In the genomic region with DNA sequence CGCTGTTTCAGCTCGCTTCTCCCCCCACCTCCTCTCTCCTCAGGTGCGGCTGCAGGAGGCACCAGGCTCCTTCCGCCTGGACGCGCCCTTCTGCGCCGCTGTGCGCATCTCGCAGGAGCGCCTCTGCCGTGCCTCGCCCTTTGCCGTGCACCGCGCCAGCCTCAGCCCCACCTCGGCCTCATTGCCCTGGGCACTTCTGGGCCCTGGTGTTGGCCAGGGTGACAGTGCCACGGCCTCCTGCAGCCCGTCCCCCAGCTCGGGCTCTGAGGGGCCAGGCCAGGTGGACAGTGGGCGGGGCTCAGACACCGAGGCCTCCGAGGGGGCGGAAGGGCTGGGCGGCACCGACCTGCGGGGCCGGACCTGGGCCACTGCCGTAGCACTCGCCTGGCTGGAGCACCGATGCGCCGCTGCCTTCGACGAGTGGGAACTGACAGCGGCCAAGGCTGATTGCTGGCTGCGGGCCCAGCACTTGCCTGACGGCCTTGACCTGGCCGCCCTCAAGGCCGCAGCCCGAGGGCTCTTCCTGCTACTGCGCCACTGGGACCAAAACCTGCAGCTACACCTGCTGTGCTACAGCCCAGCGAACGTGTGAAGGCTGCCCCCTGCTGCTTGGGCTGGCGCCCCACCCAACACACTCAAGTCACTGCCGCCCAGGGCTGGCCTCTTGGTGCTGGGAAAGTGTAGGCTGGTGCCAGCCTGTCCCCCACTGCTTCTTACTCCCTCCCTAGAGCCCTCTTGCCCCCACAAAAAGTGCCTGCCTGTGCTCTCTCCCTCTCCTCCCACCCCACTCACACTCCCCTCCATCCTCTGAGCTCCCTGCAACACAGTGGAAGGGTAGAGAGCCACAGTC, we compare ENCODE assay signal across 9 cellular contexts. TPM values are rescaled to one million over a fixed set of nuclear protein-coding genes. Genes with fewer than 3 reads are reported as not detected.
DNase-seq lines count a peak whose midpoint lies in the region; ATAC-seq and TF ChIP-seq lines count a peak whose summit lies in the region.
"Had no signal": no experiment of that assay in that cellular context is flagged by ENCODE, and none has a peak within 500 bp of the region (broad histone marks: within the 10 kb centered on the region; RNA-seq: fewer than 3 reads in every experiment).

No MANE protein-coding gene starts in this region.

- H3K56ac ChIP-seq in mesendoderm (ENCODE audit: low read length): no peak overlapping the region

- H3K27me3 ChIP-seq in HUES6 (ENCODE audit: control insufficient read depth, insufficient read depth, low read length) (no peaks in the 10 kb centered on the region; the same call in 1 of the 2 replicates), mesendoderm (ENCODE audit: insufficient read depth, low read length, poor library complexity) (no peaks in the 10 kb centered on the region)
- H3K27me3 ChIP-seq: gastrocnemius medialis had no signal

- H4K8ac ChIP-seq in mesendoderm (ENCODE audit: low read depth, low read length): no peak overlapping the region

- peak; percentile 59 for TF ChIP-seq CTCF in astrocyte of the spinal cord (IDR thresholded peaks at IDR 0.05; ENCODE audit: low read depth, low read length)

- no peak overlapping the region for H3K4me2 ChIP-seq in mesendoderm (ENCODE audit: low read length)

- no CpG with 5 or more reads among the region's 46 CpGs for WGBS in mesendoderm (ENCODE audit: extremely low coverage, insufficient coverage, low lambda C conversion rate)

- no peak overlapping the region for H2BK5ac ChIP-seq in mesendoderm (ENCODE audit: low read length)

- no peak overlapping the region for H3K27ac ChIP-seq in HUES6 (ENCODE audit: low read depth, low read length)
- no peak overlapping the region for H3K27ac ChIP-seq in mesendoderm (ENCODE audit: low read depth, low read length)
- H3K27ac ChIP-seq: gastrocnemius medialis had no signal

- DNase-seq in D341Med (ENCODE audit: low spot score): peak; percentile 75
- DNase-seq in astrocyte of the spinal cord (ENCODE audit: low read depth, low spot score): peak; percentile 26
- peak; percentile 23 for DNase-seq in mesendoderm
- no peak for DNase-seq in globus pallidus (ENCODE audit: low spot score)
- no peak for DNase-seq in activated gamma-delta T cell (lab: John Stamatoyannopoulos, UW)

- H3K4me1 ChIP-seq in HUES6 (ENCODE audit: control insufficient read depth, insufficient read depth, low read length) (no peaks in the 10 kb centered on the region), mesendoderm (ENCODE audit: control insufficient read depth, low read depth, low read length) (no peaks in the 10 kb centered on the region)
- H3K4me1 ChIP-seq: gastrocnemius medialis had no signal

- H3K9me3 Mint-ChIP-seq in activated T-helper 17 cell treated with anti-CD3 and anti-CD28 coated beads, Interleukin-2, amount 50 U/mL, for 72 hours: no peaks in the 10 kb centered on the region

- no peaks in the 10 kb centered on the region for H3K79me2 ChIP-seq in mesendoderm (ENCODE audit: control insufficient read depth, insufficient read depth, low read length)

- H3K36me3 ChIP-seq in HUES6 (ENCODE audit: control insufficient read depth, insufficient read depth, low read length) (peaks cover 40% of the 10 kb centered on the region), mesendoderm (ENCODE audit: control insufficient read depth, insufficient read depth, low read length) (peaks cover 2% of the 10 kb centered on the region)

- ATAC-seq in HG03457 (IDR thresholded peaks at IDR 0.05; ENCODE audit: unreplicated experiment): no peak
- no peak for ATAC-seq in activated T-helper 17 cell treated with anti-CD3 and anti-CD28 coated beads, Interleukin-2, amount 50 U/mL, for 72 hours (replicated peaks)

- H3K9me3 ChIP-seq in HUES6 (ENCODE audit: control insufficient read depth, insufficient read depth, low read depth, low read length): no peaks in the 10 kb centered on the region
- H3K9me3 ChIP-seq: gastrocnemius medialis had no signal

- no peaks in the 10 kb centered on the region for H3K79me1 ChIP-seq in mesendoderm (ENCODE audit: low read length)

- H3K4ac ChIP-seq in mesendoderm (ENCODE audit: low read depth, low read length): no peak overlapping the region

- no peak overlapping the region for H3K18ac ChIP-seq in mesendoderm (ENCODE audit: low read length)

- H3K4me1 Mint-ChIP-seq in activated T-helper 17 cell treated with anti-CD3 and anti-CD28 coated beads, Interleukin-2, amount 50 U/mL, for 72 hours: peaks cover 6% of the 10 kb centered on the region

- H3K36me3 Mint-ChIP-seq in activated T-helper 17 cell treated with anti-CD3 and anti-CD28 coated beads, Interleukin-2, amount 50 U/mL, for 72 hours (ENCODE audit: low read depth): peaks cover 43% of the 10 kb centered on the region

- H3K4me3 Mint-ChIP-seq in activated T-helper 17 cell treated with anti-CD3 and anti-CD28 coated beads, Interleukin-2, amount 50 U/mL, for 72 hours: no peak overlapping the region

- no peak overlapping the region for H3K27ac Mint-ChIP-seq in activated T-helper 17 cell treated with anti-CD3 and anti-CD28 coated beads, Interleukin-2, amount 50 U/mL, for 72 hours

- no peak overlapping the region for H3K9ac ChIP-seq in HUES6 (ENCODE audit: low read length)
- H3K9ac ChIP-seq in mesendoderm (ENCODE audit: low read length): no peak overlapping the region

- H2BK120ac ChIP-seq in mesendoderm (ENCODE audit: low read depth, low read length): no peak overlapping the region

- H4K5ac ChIP-seq in mesendoderm (ENCODE audit: low read length): no peak overlapping the region

- no peak overlapping the region for H2AK5ac ChIP-seq in mesendoderm (ENCODE audit: low read length)

- H3K4me3 ChIP-seq in HUES6 (ENCODE audit: low read depth, low read length) (peak overlapping the region; percentile 50; the same call in 1 of the 2 replicates), astrocyte of the spinal cord (ENCODE audit: low read depth, low read length) (no peak overlapping the region), mesendoderm (ENCODE audit: low read length) (no peak overlapping the region)
- H3K4me3 ChIP-seq: gastrocnemius medialis had no signal

- in situ Hi-C loops in astrocyte of the spinal cord (cut with HindIII; ENCODE audit: low sequenced_read_pairs): no loop called here

- no peak overlapping the region for H2BK15ac ChIP-seq in mesendoderm (replicated peaks; ENCODE audit: low read depth)

- no peak overlapping the region for H3K23ac ChIP-seq in mesendoderm (ENCODE audit: low read length)

- no peaks in the 10 kb centered on the region for H3K27me3 Mint-ChIP-seq in activated T-helper 17 cell treated with anti-CD3 and anti-CD28 coated beads, Interleukin-2, amount 50 U/mL, for 72 hours

RNA-seq across cellular contexts. Expression of a gene that starts 7.1 kb away (rescaled TPM):
- 73.2 TPM for polyA plus RNA-seq in mesendoderm (2013, experiment 1 of 2)
- 72.2 TPM for polyA plus RNA-seq in mesendoderm (2013, experiment 2 of 2)
- 10 to 100 TPM; 33.4 to 49.9 TPM for total RNA-seq in activated T-helper 17 cell treated with anti-CD3 and anti-CD28 coated beads, Interleukin-2, amount 50 U/mL, for 72 hours

RNA-seq across cellular contexts. Expression of a gene that starts 7.8 kb away (rescaled TPM):
- 9.7 TPM for polyA plus RNA-seq in mesendoderm (2013, experiment 1 of 2)
- 9.8 TPM for polyA plus RNA-seq in mesendoderm (2013, experiment 2 of 2)
- 10 to 100 TPM in 1 of 2 donors, 1 to 10 TPM in 1; 8.0 to 13.6 TPM for total RNA-seq in activated T-helper 17 cell treated with anti-CD3 and anti-CD28 coated beads, Interleukin-2, amount 50 U/mL, for 72 hours

RNA-seq across cellular contexts. Expression of a gene that starts 12.3 kb away (rescaled TPM):
- polyA plus RNA-seq in mesendoderm (2013, experiment 1 of 2): 0.01 TPM
- polyA plus RNA-seq in mesendoderm (2013, experiment 2 of 2): 0.03 TPM
- total RNA-seq in activated T-helper 17 cell treated with anti-CD3 and anti-CD28 coated beads, Interleukin-2, amount 50 U/mL, for 72 hours: not detected
- total RNA-seq: gastrocnemius medialis had no signal

RNA-seq across cellular contexts. Expression of a gene that starts 19.7 kb away (rescaled TPM):
- polyA plus RNA-seq in mesendoderm (2013, experiment 1 of 2): 7.3 TPM
- polyA plus RNA-seq in mesendoderm (2013, experiment 2 of 2): 7.3 TPM
- total RNA-seq in activated T-helper 17 cell treated with anti-CD3 and anti-CD28 coated beads, Interleukin-2, amount 50 U/mL, for 72 hours: 1 to 10 TPM in 1 of 2 donors, under 1 TPM in 1; 0.64 to 1.2 TPM
- total RNA-seq: gastrocnemius medialis had no signal

RNA-seq across cellular contexts. Expression of a gene that starts 34.1 kb away (rescaled TPM):
- polyA plus RNA-seq in mesendoderm (2013, experiment 1 of 2): 0.10 TPM
- polyA plus RNA-seq in mesendoderm (2013, experiment 2 of 2): 0.20 TPM
- total RNA-seq in activated T-helper 17 cell treated with anti-CD3 and anti-CD28 coated beads, Interleukin-2, amount 50 U/mL, for 72 hours: not detected
- total RNA-seq: gastrocnemius medialis had no signal

Comparison
In these comparisons a context has a peak if more than half of its experiments do, and no peak if none do; other contexts are left out.
1. DNase-seq: peak in D341Med (single experiment), astrocyte of the spinal cord (single experiment) and mesendoderm (single experiment); none in globus pallidus (single experiment) and activated gamma-delta T cell (single experiment).